Comparison of ENCODE assay signal across 8 cellular contexts in genomic region chr15:79923068-79923514, GRCh38. TPM values are rescaled to one million over a fixed set of nuclear protein-coding genes. Genes with fewer than 3 reads are reported as not detected.
DNase-seq lines count a peak whose midpoint lies in the region; ATAC-seq and TF ChIP-seq lines count a peak whose summit lies in the region.

No MANE protein-coding gene starts in this region.

- DNase-seq in DMS 273 (lab: John Stamatoyannopoulos, UW; ENCODE audit: unreplicated experiment) (peak; percentile 75), DMS 273 treated with DMSO at 0.1 percent for 48 hours (lab: John Stamatoyannopoulos, UW) (no peak), NCI-H146 treated with DMSO at 0.1 percent for 48 hours (lab: John Stamatoyannopoulos, UW; ENCODE audit: unreplicated experiment) (peak; percentile 45), coronary artery (ENCODE audit: low spot score) (peak; percentile 75)
- DNase-seq in activated CD4-positive, alpha-beta T cell treated with anti-CD3 and anti-CD28 coated beads, Interleukin-2, amount 10 ng/mL, durations not matched to agents 7 days and 5 days = peak; percentile 71
- peak; percentile 27 to 49 (median 37) for DNase-seq in stimulated activated CD4-positive, alpha-beta T cell treated with anti-CD3 and anti-CD28 coated beads, TNF-alpha, amount 100 ng/mL, for 1 hour (ENCODE audit: low read depth in 3 of 3, low spot score in 1 of 3)

- no peak for TF ChIP-seq CTCF in coronary artery (IDR thresholded peaks at IDR 0.05)
- TF ChIP-seq CTCF in liver (IDR thresholded peaks at IDR 0.05; ENCODE audit: low read depth, low read length, missing input control) = no peak

- peaks cover 54% of the 10 kb centered on the region for H3K36me3 Mint-ChIP-seq in activated CD4-positive, alpha-beta T cell treated with anti-CD3 and anti-CD28 coated beads, Interleukin-2, amount 10 ng/mL, durations not matched to agents 7 days and 5 days (ENCODE audit: low read depth)

- no peak for TF ChIP-seq RAD21 in liver (IDR thresholded peaks at IDR 0.05)

- H3K27me3 ChIP-seq in liver (ENCODE audit: control insufficient read depth in 4 of 4, insufficient read depth in 4 of 4, low read length in 3 of 4) = no peaks in the 10 kb centered on the region

- WGBS in liver = under 1% methylated on average over 51 of the region's 51 CpGs

- H3K27ac ChIP-seq in coronary artery (peak overlapping the region; percentile 95 to 96), liver (ENCODE audit: low read depth in 1 of 2, low read length in 2 of 2) (peak overlapping the region; percentile 95 to 99)

- peak overlapping the region; percentile 97 for H3K27ac Mint-ChIP-seq in activated CD4-positive, alpha-beta T cell treated with anti-CD3 and anti-CD28 coated beads, Interleukin-2, amount 10 ng/mL, durations not matched to agents 7 days and 5 days

- H3K9me3 Mint-ChIP-seq in activated CD4-positive, alpha-beta T cell treated with anti-CD3 and anti-CD28 coated beads, Interleukin-2, amount 10 ng/mL, durations not matched to agents 7 days and 5 days = peaks cover 15% of the 10 kb centered on the region

- no peaks in the 10 kb centered on the region for H3K27me3 Mint-ChIP-seq in activated CD4-positive, alpha-beta T cell treated with anti-CD3 and anti-CD28 coated beads, Interleukin-2, amount 10 ng/mL, durations not matched to agents 7 days and 5 days

- H3K4me3 ChIP-seq in coronary artery = peak overlapping the region; percentile 96
- H3K4me3 ChIP-seq in liver (ENCODE audit: low read depth in 1 of 3, low read length in 3 of 3) = peak overlapping the region; percentile 74 to 96 (median 93)

- H3K4me3 Mint-ChIP-seq in activated CD4-positive, alpha-beta T cell treated with anti-CD3 and anti-CD28 coated beads, Interleukin-2, amount 10 ng/mL, durations not matched to agents 7 days and 5 days = peak overlapping the region; percentile 91

- peaks cover 0 to 25% (median 7%) of the 10 kb centered on the region in 4 donors for H3K9me3 ChIP-seq in liver (ENCODE audit: control insufficient read depth in 4 of 4, low read length in 3 of 4)

- ATAC-seq in HG02759 (IDR thresholded peaks at IDR 0.05; ENCODE audit: unreplicated experiment) = peak; percentile 46

- CTCF ChIA-PET in activated CD4-positive, alpha-beta T cell treated with anti-CD3 and anti-CD28 coated beads, Interleukin-2, amount 10 ng/mL, durations not matched to agents 7 days and 5 days (lab: Charles Lee) = interaction anchor here (0.7 to 2.2 kb wide), 9 partner anchors 10 to 69 kb away, joined by 3 to 10 read pairs (median 4); partner anchors contain the start of gene MTHFS

- POLR2A ChIA-PET in activated CD4-positive, alpha-beta T cell treated with anti-CD3 and anti-CD28 coated beads, Interleukin-2, amount 10 ng/mL, durations not matched to agents 7 days and 5 days (lab: Charles Lee) = interaction anchor here (0.5 to 1.7 kb wide), 6 partner anchors 9 to 48 kb away, joined by 3 to 9 read pairs (median 4); partner anchors contain the start of gene BCL2A1

- peak overlapping the region; percentile 68 to 88 for H3K9ac ChIP-seq in liver (ENCODE audit: low read depth in 1 of 2, low read length in 2 of 2)

- peaks cover 0 to 13% (median 2%) of the 10 kb centered on the region in 4 donors for H3K4me1 ChIP-seq in liver (ENCODE audit: control insufficient read depth in 4 of 4, insufficient read depth in 4 of 4, low read length in 3 of 4)

- H3K4me1 Mint-ChIP-seq in activated CD4-positive, alpha-beta T cell treated with anti-CD3 and anti-CD28 coated beads, Interleukin-2, amount 10 ng/mL, durations not matched to agents 7 days and 5 days = peaks cover 27% of the 10 kb centered on the region

- H3K36me3 ChIP-seq in liver (ENCODE audit: control insufficient read depth in 4 of 4, insufficient read depth in 3 of 4, low read depth in 1 of 4, low read length in 3 of 4) = peaks cover 6 to 11% (median 9%) of the 10 kb centered on the region in 4 donors

TF ChIP-seq in liver, 16 proteins besides CTCF, POLR2A, EP300 and RAD21:
- TF ChIP-seq, protein P1, sequence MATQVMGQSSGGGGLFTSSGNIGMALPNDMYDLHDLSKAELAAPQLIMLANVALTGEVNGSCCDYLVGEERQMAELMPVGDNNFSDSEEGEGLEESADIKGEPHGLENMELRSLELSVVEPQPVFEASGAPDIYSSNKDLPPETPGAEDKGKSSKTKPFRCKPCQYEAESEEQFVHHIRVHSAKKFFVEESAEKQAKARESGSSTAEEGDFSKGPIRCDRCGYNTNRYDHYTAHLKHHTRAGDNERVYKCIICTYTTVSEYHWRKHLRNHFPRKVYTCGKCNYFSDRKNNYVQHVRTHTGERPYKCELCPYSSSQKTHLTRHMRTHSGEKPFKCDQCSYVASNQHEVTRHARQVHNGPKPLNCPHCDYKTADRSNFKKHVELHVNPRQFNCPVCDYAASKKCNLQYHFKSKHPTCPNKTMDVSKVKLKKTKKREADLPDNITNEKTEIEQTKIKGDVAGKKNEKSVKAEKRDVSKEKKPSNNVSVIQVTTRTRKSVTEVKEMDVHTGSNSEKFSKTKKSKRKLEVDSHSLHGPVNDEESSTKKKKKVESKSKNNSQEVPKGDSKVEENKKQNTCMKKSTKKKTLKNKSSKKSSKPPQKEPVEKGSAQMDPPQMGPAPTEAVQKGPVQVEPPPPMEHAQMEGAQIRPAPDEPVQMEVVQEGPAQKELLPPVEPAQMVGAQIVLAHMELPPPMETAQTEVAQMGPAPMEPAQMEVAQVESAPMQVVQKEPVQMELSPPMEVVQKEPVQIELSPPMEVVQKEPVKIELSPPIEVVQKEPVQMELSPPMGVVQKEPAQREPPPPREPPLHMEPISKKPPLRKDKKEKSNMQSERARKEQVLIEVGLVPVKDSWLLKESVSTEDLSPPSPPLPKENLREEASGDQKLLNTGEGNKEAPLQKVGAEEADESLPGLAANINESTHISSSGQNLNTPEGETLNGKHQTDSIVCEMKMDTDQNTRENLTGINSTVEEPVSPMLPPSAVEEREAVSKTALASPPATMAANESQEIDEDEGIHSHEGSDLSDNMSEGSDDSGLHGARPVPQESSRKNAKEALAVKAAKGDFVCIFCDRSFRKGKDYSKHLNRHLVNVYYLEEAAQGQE (IDR thresholded peaks at IDR 0.05) = no peak
- TF ChIP-seq YY1 (IDR thresholded peaks at IDR 0.05) (no peak), FOXA1 (IDR thresholded peaks at IDR 0.05) (no peak), GABPA (IDR thresholded peaks at IDR 0.05 in 1 of 2, conservative IDR thresholded peaks at IDR 0.05 in 1 of 2) (no peak), EGR1 (IDR thresholded peaks at IDR 0.05; ENCODE audit: low read depth in 2 of 2) (no peak), NR2F2 (IDR thresholded peaks at IDR 0.05) (no peak), HNF4G (IDR thresholded peaks at IDR 0.05) (no peak), TAF1 (conservative IDR thresholded peaks at IDR 0.05) (no peak), MAX (IDR thresholded peaks at IDR 0.05) (no peak), JUND (IDR thresholded peaks at IDR 0.05) (no peak), SP1 (IDR thresholded peaks at IDR 0.05) (no peak), RXRA (IDR thresholded peaks at IDR 0.05) (no peak), HNF4A (conservative IDR thresholded peaks at IDR 0.05) (no peak), ATF3 (IDR thresholded peaks at IDR 0.05) (no peak), FOXA2 (IDR thresholded peaks at IDR 0.05) (no peak)
- TF ChIP-seq, protein P2, sequence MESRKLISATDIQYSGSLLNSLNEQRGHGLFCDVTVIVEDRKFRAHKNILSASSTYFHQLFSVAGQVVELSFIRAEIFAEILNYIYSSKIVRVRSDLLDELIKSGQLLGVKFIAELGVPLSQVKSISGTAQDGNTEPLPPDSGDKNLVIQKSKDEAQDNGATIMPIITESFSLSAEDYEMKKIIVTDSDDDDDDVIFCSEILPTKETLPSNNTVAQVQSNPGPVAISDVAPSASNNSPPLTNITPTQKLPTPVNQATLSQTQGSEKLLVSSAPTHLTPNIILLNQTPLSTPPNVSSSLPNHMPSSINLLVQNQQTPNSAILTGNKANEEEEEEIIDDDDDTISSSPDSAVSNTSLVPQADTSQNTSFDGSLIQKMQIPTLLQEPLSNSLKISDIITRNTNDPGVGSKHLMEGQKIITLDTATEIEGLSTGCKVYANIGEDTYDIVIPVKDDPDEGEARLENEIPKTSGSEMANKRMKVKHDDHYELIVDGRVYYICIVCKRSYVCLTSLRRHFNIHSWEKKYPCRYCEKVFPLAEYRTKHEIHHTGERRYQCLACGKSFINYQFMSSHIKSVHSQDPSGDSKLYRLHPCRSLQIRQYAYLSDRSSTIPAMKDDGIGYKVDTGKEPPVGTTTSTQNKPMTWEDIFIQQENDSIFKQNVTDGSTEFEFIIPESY (IDR thresholded peaks at IDR 0.05) = no peak

RNA-seq across cellular contexts. Expression of gene MTHFS, which starts 26.3 kb away (rescaled TPM):
- total RNA-seq in activated CD4-positive, alpha-beta T cell treated with anti-CD3 and anti-CD28 coated beads, Interleukin-2, amount 10 ng/mL, durations not matched to agents 7 days and 5 days = 10 to 100 TPM; 33.0 to 35.7 TPM
- total RNA-seq in liver = 100 to 1,000 TPM in 1 of 2 donors, 10 to 100 TPM in 1; 40.9 to 140 TPM
- polyA plus RNA-seq in liver = 100 to 1,000 TPM; 175 to 338 TPM

RNA-seq across cellular contexts. Expression of gene BCL2A1, which starts 47.9 kb away (rescaled TPM):
- 10 to 100 TPM; 14.2 to 14.8 TPM for total RNA-seq in activated CD4-positive, alpha-beta T cell treated with anti-CD3 and anti-CD28 coated beads, Interleukin-2, amount 10 ng/mL, durations not matched to agents 7 days and 5 days
- total RNA-seq in liver = 1 to 10 TPM; 1.8 to 2.9 TPM
- under 1 TPM; 0.50 to 0.71 TPM for polyA plus RNA-seq in liver
